ENCODE assay signal across 13 cellular contexts in the genomic region with DNA sequence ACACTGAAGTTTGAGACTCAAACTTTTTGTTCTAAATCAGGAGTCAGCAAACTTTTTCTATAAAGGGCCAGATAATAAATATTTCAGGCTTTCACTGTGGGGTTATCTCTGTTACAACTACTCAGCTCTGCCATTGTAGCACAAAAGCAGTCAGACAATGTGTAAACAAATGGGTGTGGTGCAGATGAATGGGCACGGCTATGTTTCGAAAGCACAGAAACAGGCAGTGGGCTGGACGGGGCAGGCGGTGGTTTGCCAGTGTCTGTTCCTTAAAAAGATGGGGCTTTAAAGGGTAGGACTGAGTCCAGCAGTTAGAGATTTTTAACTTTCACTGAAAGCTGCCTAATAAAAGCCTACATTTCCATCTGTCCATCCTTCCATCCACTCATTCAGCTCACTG. TPM values are rescaled to one million over a fixed set of nuclear protein-coding genes. Genes with fewer than 3 reads are reported as not detected.
DNase-seq lines count a peak whose midpoint lies in the region; ATAC-seq and TF ChIP-seq lines count a peak whose summit lies in the region.
"Had no signal": no experiment of that assay in that cellular context is flagged by ENCODE, and none has a peak within 500 bp of the region (broad histone marks: within the 10 kb centered on the region; RNA-seq: fewer than 3 reads in every experiment).

No MANE protein-coding gene starts in this region.

- no peaks in the 10 kb centered on the region for H3K9me3 ChIP-seq in GM23248 (ENCODE audit: low read depth)
- H3K9me3 ChIP-seq in smooth muscle cell (replicated peaks; ENCODE audit: low read depth), result no peaks in the 10 kb centered on the region

- H3K27me3 Mint-ChIP-seq in immature natural killer cell (ENCODE audit: low read depth in 3 of 3), result peaks cover 0 to 2% (median 0%) of the 10 kb centered on the region in 3 donors

- no peak overlapping the region for H3K27ac Mint-ChIP-seq in immature natural killer cell
- H3K27ac Mint-ChIP-seq: stimulated activated effector memory CD8-positive, alpha-beta T cell treated with anti-CD3 and anti-CD28 coated beads, Interleukin-12 subunit alpha, Interleukin-12 subunit beta, amount 100 ng/mL, for 72 hours had no signal

- H3K36me3 ChIP-seq in GM23248 (ENCODE audit: low read depth) (no peaks in the 10 kb centered on the region), smooth muscle cell (ENCODE audit: low read depth) (no peaks in the 10 kb centered on the region)
- H3K36me3 ChIP-seq: brain microvascular endothelial cell had no signal

- no peaks in the 10 kb centered on the region for H3K9me2 ChIP-seq in GM23248 (ENCODE audit: insufficient read depth)

- H4K20me1 ChIP-seq in GM23248 (ENCODE audit: insufficient read depth) (no peaks in the 10 kb centered on the region), smooth muscle cell (ENCODE audit: low read depth) (no peaks in the 10 kb centered on the region)

- H3K79me2 ChIP-seq in GM23248 (ENCODE audit: insufficient read depth) (peaks cover 81% of the 10 kb centered on the region), smooth muscle cell (ENCODE audit: low read depth) (peaks cover 61% of the 10 kb centered on the region)

- H3K4me1 ChIP-seq in GM23248 (ENCODE audit: insufficient read depth) (peaks cover 43% of the 10 kb centered on the region), smooth muscle cell (ENCODE audit: low read depth) (peaks cover 22% of the 10 kb centered on the region)

- ATAC-seq in HG03521 (IDR thresholded peaks at IDR 0.05; ENCODE audit: unreplicated experiment), result no peak
- ATAC-seq: activated CD4-positive, CD25-positive, alpha-beta regulatory T cell treated with anti-CD3 and anti-CD28 coated beads, Interleukin-2, amount 50 U/mL, for 24 hours; GM12878; SK-N-SH treated with all-trans-retinoic acid at 6 μM for 48 hours; stimulated activated effector memory CD8-positive, alpha-beta T cell treated with anti-CD3 and anti-CD28 coated beads, Interleukin-12 subunit alpha, Interleukin-12 subunit beta, amount 100 ng/mL, for 72 hours had no signal

- H3K27ac ChIP-seq in GM23248 (peak overlapping the region; percentile 23), smooth muscle cell (ENCODE audit: low read depth) (peak overlapping the region; percentile 32)
- H3K27ac ChIP-seq: brain microvascular endothelial cell had no signal

- H3F3A ChIP-seq in GM23248 (ENCODE audit: insufficient read depth), result peaks cover 41% of the 10 kb centered on the region
- peaks cover 25% of the 10 kb centered on the region for H3F3A ChIP-seq in smooth muscle cell (ENCODE audit: low read depth)

- H3K4me3 ChIP-seq in GM23248, result no peak overlapping the region
- H3K4me3 ChIP-seq in fibroblast of villous mesenchyme (ENCODE audit: low read depth, low read length), result no peak overlapping the region
- no peak overlapping the region for H3K4me3 ChIP-seq in smooth muscle cell
- H3K4me3 ChIP-seq: GM12878 had no signal

- in situ Hi-C loops in GM23248 (cut with MboI), result no loop called here

- H3K36me3 Mint-ChIP-seq in immature natural killer cell, result peaks cover 14 to 19% (median 17%) of the 10 kb centered on the region in 3 donors

- H3K4me1 Mint-ChIP-seq in immature natural killer cell, result peaks cover 27 to 47% of the 10 kb centered on the region in 2 donors

- no peak for TF ChIP-seq CTCF in fibroblast of villous mesenchyme (IDR thresholded peaks at IDR 0.05; ENCODE audit: insufficient read depth, low read depth, low read length)
- no peak for TF ChIP-seq CTCF in smooth muscle cell (IDR thresholded peaks at IDR 0.05; ENCODE audit: borderline replicate concordance, insufficient read depth, poor library complexity, severe bottlenecking)

- H3K9me3 Mint-ChIP-seq in immature natural killer cell, result no peaks in the 10 kb centered on the region
- H3K9me3 Mint-ChIP-seq: stimulated activated effector memory CD8-positive, alpha-beta T cell treated with anti-CD3 and anti-CD28 coated beads, Interleukin-12 subunit alpha, Interleukin-12 subunit beta, amount 100 ng/mL, for 72 hours had no signal

- WGBS in GM23248 (ENCODE audit: low coverage in 1 of 2, low lambda C conversion rate in 2 of 2, missing lambda C conversion rate in 2 of 2), 2 experiments, result 22 to 31% methylated on average over 4 of the region's 4 CpGs
- 43% methylated on average over 4 of the region's 4 CpGs for whole genome bisulfite sequencing in smooth muscle cell (ENCODE audit: low lambda C conversion rate)

- H3K4me3 Mint-ChIP-seq in immature natural killer cell, result no peak overlapping the region
- H3K4me3 Mint-ChIP-seq: stimulated activated effector memory CD8-positive, alpha-beta T cell treated with anti-CD3 and anti-CD28 coated beads, Interleukin-12 subunit alpha, Interleukin-12 subunit beta, amount 100 ng/mL, for 72 hours had no signal

- H2AFZ ChIP-seq in GM23248 (no peak overlapping the region), smooth muscle cell (ENCODE audit: low read depth) (no peak overlapping the region)

- H3K27me3 ChIP-seq in GM23248 (replicated peaks; ENCODE audit: insufficient read depth), result no peaks in the 10 kb centered on the region
- H3K27me3 ChIP-seq in smooth muscle cell (ENCODE audit: low read depth), result no peaks in the 10 kb centered on the region
- H3K27me3 ChIP-seq: brain microvascular endothelial cell had no signal

- H3K9ac ChIP-seq in GM23248 (no peak overlapping the region; the same call in 1 of the 2 replicates), smooth muscle cell (ENCODE audit: low read depth) (no peak overlapping the region)

- H3K4me2 ChIP-seq in GM23248 (ENCODE audit: unreplicated experiment) (no peak overlapping the region), smooth muscle cell (no peak overlapping the region)

- DNase-seq in GM23248 (peak; percentile 67), NOMO-1 treated with dmso at 0.1 percent for 144 hours (lab: John Stamatoyannopoulos, UW; ENCODE audit: unreplicated experiment) (peak; percentile 62), fibroblast of villous mesenchyme (ENCODE audit: low read depth) (peak; percentile 44), smooth muscle cell (lab: John Stamatoyannopoulos, UW; ENCODE audit: unreplicated experiment) (no peak), HPDE6-E6E7 (ENCODE audit: extremely low spot score) (no peak), immature natural killer cell (no peak)
- DNase-seq: brain microvascular endothelial cell, NCI-H226 had no signal

RNA-seq across cellular contexts. Expression of a gene that starts 48.9 kb away (rescaled TPM):
- 94.3 and 95.8 TPM in 2 replicates for total RNA-seq in GM23248 (2014; rRNA removed; shearing (Covaris generic))
- polyA plus RNA-seq in GM23248 (2016; fragmentation: Nextera tagmentation; extraction: Ambion mirVana), result 87.0 and 99.9 TPM in 2 replicates
- total RNA-seq in fibroblast of villous mesenchyme, result 69.1 and 91.5 TPM in 2 replicates
- 140 and 154 TPM in 2 replicates for total RNA-seq in smooth muscle cell
- polyA plus RNA-seq in smooth muscle cell, result 145 and 159 TPM in 2 replicates
- 100 to 1,000 TPM; 114 to 225 (median 150) TPM for polyA plus RNA-seq in immature natural killer cell

Comparison
In these comparisons a context has a peak if more than half of its experiments do, and no peak if none do; other contexts are left out.
1. DNase-seq: peak in GM23248 (single experiment), NOMO-1 treated with dmso at 0.1 percent for 144 hours (single experiment) and fibroblast of villous mesenchyme (single experiment); none in smooth muscle cell (single experiment), HPDE6-E6E7 (single experiment) and immature natural killer cell (0 of 3).